ENCODE assay signal across 14 cellular contexts in genomic region chr6:42403415-42403814, GRCh38. TPM values are rescaled to one million over a fixed set of nuclear protein-coding genes. Genes with fewer than 3 reads are reported as not detected.
A peak's percentile ranks its signal among the peaks of the same experiment; 100 is the strongest.
DNase-seq lines count a peak whose midpoint lies in the region; TF ChIP-seq lines count a peak whose summit lies in the region.
"Had no signal": no experiment of that assay in that cellular context is flagged by ENCODE, and none has a peak within 500 bp of the region (broad histone marks: within the 10 kb centered on the region; RNA-seq: fewer than 3 reads in every experiment).

No MANE protein-coding gene starts in this region.

- TF ChIP-seq CTCF in fibroblast of mammary gland (conservative IDR thresholded peaks at IDR 0.05; ENCODE audit: control insufficient read depth, insufficient read depth, low read depth, low read length): no peak

- peaks cover 13 to 21% of the 10 kb centered on the region in 2 experiments for H3K4me1 ChIP-seq in trophoblast cell (ENCODE audit: control insufficient read depth in 1 of 2, insufficient read depth in 2 of 2, low read length in 2 of 2)

- no CpG with 5 or more reads among the region's 7 CpGs for WGBS in trophoblast cell (ENCODE audit: extremely low coverage, insufficient coverage, insufficient read length)

- DNase-seq in T-helper 1 cell (no peak), fibroblast of mammary gland (ENCODE audit: low read depth) (peak; percentile 10), trophoblast cell (peak; percentile 41 to 57), OCI-M2 (lab: John Stamatoyannopoulos, UW; ENCODE audit: unreplicated experiment) (no peak), nucleus accumbens (lab: John Stamatoyannopoulos, UW) (no peak), HuH-7.5 (ENCODE audit: low spot score) (no peak)
- no peak for DNase-seq in activated CD4-positive, alpha-beta memory T cell treated with anti-CD3 and anti-CD28 coated beads for 36 hours
- DNase-seq: 8988T, hippocampal formation, NCI-H1694, T-helper 9 cell had no signal

- H4K91ac ChIP-seq in trophoblast cell (ENCODE audit: low read depth, low read length): no peak overlapping the region

- CTCF ChIA-PET in activated CD4-positive, alpha-beta memory T cell treated with anti-CD3 and anti-CD28 coated beads for 36 hours (lab: Charles Lee): interaction anchor here (0.8 to 3.6 kb wide), 10 partner anchors 13 to 145 kb away, joined by 3 to 23 read pairs (median 5); no protein-coding TSS in a partner anchor

- H3K27me3 Mint-ChIP-seq in T-helper 1 cell treated with Interleukin-12 subunit alpha and Interleukin-12 subunit beta and Interleukin-4 antibody, amounts not matched to agents 30 μg/mL and 1 μg/mL, for 36 hours (ENCODE audit: low read depth): no peaks in the 10 kb centered on the region
- no peaks in the 10 kb centered on the region for H3K27me3 Mint-ChIP-seq in activated CD4-positive, alpha-beta memory T cell treated with anti-CD3 and anti-CD28 coated beads for 36 hours

- H3K9me3 ChIP-seq in trophoblast cell (ENCODE audit: insufficient read depth, low read depth, low read length): no peaks in the 10 kb centered on the region

- H3K4me3 Mint-ChIP-seq in T-helper 1 cell treated with Interleukin-12 subunit alpha and Interleukin-12 subunit beta and Interleukin-4 antibody, amounts not matched to agents 30 μg/mL and 1 μg/mL, for 36 hours: peak overlapping the region; percentile 30
- peak overlapping the region; percentile 24 for H3K4me3 Mint-ChIP-seq in activated CD4-positive, alpha-beta memory T cell treated with anti-CD3 and anti-CD28 coated beads for 36 hours

- no peaks in the 10 kb centered on the region for H3K36me3 ChIP-seq in trophoblast cell (ENCODE audit: control insufficient read depth in 1 of 2, insufficient read depth in 2 of 2, low read length in 2 of 2)

- H3K79me2 ChIP-seq in trophoblast cell (ENCODE audit: control insufficient read depth, insufficient read depth, low read length, poor library complexity): no peaks in the 10 kb centered on the region

- H3K4me3 ChIP-seq in fibroblast of mammary gland (ENCODE audit: control insufficient read depth, low read depth, low read length): no peak overlapping the region
- H3K4me3 ChIP-seq in trophoblast cell (ENCODE audit: low read depth, low read length): no peak overlapping the region

- no peak overlapping the region for H4K8ac ChIP-seq in trophoblast cell (ENCODE audit: low read depth, low read length)

- H3K4ac ChIP-seq in trophoblast cell (ENCODE audit: low read depth, low read length): no peak overlapping the region

- POLR2A ChIA-PET in activated CD4-positive, alpha-beta memory T cell treated with anti-CD3 and anti-CD28 coated beads for 36 hours (lab: Charles Lee): interaction anchor here (0.9 to 5.2 kb wide), 4 partner anchors 13 to 161 kb away, joined by 3 to 69 read pairs (median 7); partner anchors contain the start of gene TRERF1

- H2AFZ ChIP-seq in trophoblast cell (ENCODE audit: insufficient read depth, low read length, poor library complexity): no peak overlapping the region

- H3K9ac ChIP-seq in trophoblast cell (ENCODE audit: low read length): no peak overlapping the region

- peaks cover 2% of the 10 kb centered on the region for H3K79me1 ChIP-seq in trophoblast cell (ENCODE audit: low read length)

- H3K27ac ChIP-seq in trophoblast cell (ENCODE audit: low read depth, low read length): no peak overlapping the region

- H3K27me3 ChIP-seq in trophoblast cell (ENCODE audit: insufficient read depth, low read length): no peaks in the 10 kb centered on the region

- no peak overlapping the region for H2BK5ac ChIP-seq in trophoblast cell (ENCODE audit: low read depth, low read length, poor library complexity)

- H2AK5ac ChIP-seq in trophoblast cell (ENCODE audit: low read length): no peak overlapping the region

- H3K18ac ChIP-seq in trophoblast cell (ENCODE audit: low read length): no peak overlapping the region

- no peak overlapping the region for H2BK12ac ChIP-seq in trophoblast cell (ENCODE audit: low read length)

- no peaks in the 10 kb centered on the region for H3K9me3 Mint-ChIP-seq in T-helper 1 cell treated with Interleukin-12 subunit alpha and Interleukin-12 subunit beta and Interleukin-4 antibody, amounts not matched to agents 30 μg/mL and 1 μg/mL, for 36 hours
- no peaks in the 10 kb centered on the region for H3K9me3 Mint-ChIP-seq in activated CD4-positive, alpha-beta memory T cell treated with anti-CD3 and anti-CD28 coated beads for 36 hours
- H3K9me3 Mint-ChIP-seq: activated T-helper 2 cell treated with anti-CD3 and anti-CD28 coated beads, Interferon-gamma antibody, Interleukin-2, Interleukin-4, amounts not matched to agents 10 μg/mL and 5 μg/mL and 100 μg/mL, durations not matched to agents 14 hours and 24 hours and 36 hours had no signal

- peak overlapping the region; percentile 91 for H3K27ac Mint-ChIP-seq in T-helper 1 cell treated with Interleukin-12 subunit alpha and Interleukin-12 subunit beta and Interleukin-4 antibody, amounts not matched to agents 30 μg/mL and 1 μg/mL, for 36 hours
- no peak overlapping the region for H3K27ac Mint-ChIP-seq in activated CD4-positive, alpha-beta memory T cell treated with anti-CD3 and anti-CD28 coated beads for 36 hours

- H3K14ac ChIP-seq in trophoblast cell (ENCODE audit: low read length): no peak overlapping the region

- no peak overlapping the region for H4K12ac ChIP-seq in trophoblast cell (ENCODE audit: low read depth, low read length)

- no peak overlapping the region for H3K23ac ChIP-seq in trophoblast cell (ENCODE audit: low read length)

- H3K4me1 Mint-ChIP-seq in T-helper 1 cell treated with Interleukin-12 subunit alpha and Interleukin-12 subunit beta and Interleukin-4 antibody, amounts not matched to agents 30 μg/mL and 1 μg/mL, for 36 hours (ENCODE audit: low read depth): peaks cover 79% of the 10 kb centered on the region
- H3K4me1 Mint-ChIP-seq in activated CD4-positive, alpha-beta memory T cell treated with anti-CD3 and anti-CD28 coated beads for 36 hours (ENCODE audit: low read depth): peaks cover 83% of the 10 kb centered on the region

- peaks cover 30% of the 10 kb centered on the region for H3K36me3 Mint-ChIP-seq in T-helper 1 cell treated with Interleukin-12 subunit alpha and Interleukin-12 subunit beta and Interleukin-4 antibody, amounts not matched to agents 30 μg/mL and 1 μg/mL, for 36 hours (ENCODE audit: low read depth)
- H3K36me3 Mint-ChIP-seq in activated CD4-positive, alpha-beta memory T cell treated with anti-CD3 and anti-CD28 coated beads for 36 hours: peaks cover 10% of the 10 kb centered on the region

- H2BK120ac ChIP-seq in trophoblast cell (ENCODE audit: insufficient read depth, low read length, poor library complexity): no peak overlapping the region

- intact Hi-C loops in activated CD4-positive, alpha-beta memory T cell treated with anti-CD3 and anti-CD28 coated beads for 36 hours (cut with micrococcal nuclease): loop anchor here (2.0 to 5.0 kb wide), 2 partner anchors 47 to 119 kb away; partner anchors contain the start of gene TRERF1

- H3K4me2 ChIP-seq in trophoblast cell (ENCODE audit: low read length): peak overlapping the region; percentile 2

RNA-seq across cellular contexts. Expression of gene TRERF1, which starts 48.3 kb away (rescaled TPM):
- total RNA-seq in activated CD4-positive, alpha-beta memory T cell treated with anti-CD3 and anti-CD28 coated beads for 36 hours: 10 to 100 TPM; 16.3 to 16.7 TPM
- 2.3 and 2.4 TPM in 2 replicates for polyA plus RNA-seq in trophoblast cell (2013)
- polyA plus RNA-seq: HepG2 had no signal

Comparison
In these comparisons a context has a peak if more than half of its experiments do, and no peak if none do; other contexts are left out.
1. DNase-seq: peak in fibroblast of mammary gland (single experiment) and trophoblast cell (2 of 2); none in T-helper 1 cell (0 of 5), activated CD4-positive, alpha-beta memory T cell treated with anti-CD3 and anti-CD28 coated beads for 36 hours (single experiment), OCI-M2 (single experiment), nucleus accumbens (0 of 56) and HuH-7.5 (single experiment).